Comparison of ENCODE assay signal across 1 cellular context in genomic region chr9:130186051-130186450, GRCh38.
TF ChIP-seq lines count a peak whose summit lies in the region.

No MANE protein-coding gene starts in this region.

TF ChIP-seq in GM23338, 12 proteins besides CTCF, POLR2A, EP300 and RAD21:
- TF ChIP-seq ZNF462 (CRISPR knock-in tag; IDR thresholded peaks at IDR 0.05) (no peak), POLR2AphosphoS5 (IDR thresholded peaks at IDR 0.05; ENCODE audit: low read depth) (no peak)
TF ChIP-seq in GM23338: peak in this region for 0.
